Comparison of ENCODE assay signal across 24 cellular contexts in the genomic region with DNA sequence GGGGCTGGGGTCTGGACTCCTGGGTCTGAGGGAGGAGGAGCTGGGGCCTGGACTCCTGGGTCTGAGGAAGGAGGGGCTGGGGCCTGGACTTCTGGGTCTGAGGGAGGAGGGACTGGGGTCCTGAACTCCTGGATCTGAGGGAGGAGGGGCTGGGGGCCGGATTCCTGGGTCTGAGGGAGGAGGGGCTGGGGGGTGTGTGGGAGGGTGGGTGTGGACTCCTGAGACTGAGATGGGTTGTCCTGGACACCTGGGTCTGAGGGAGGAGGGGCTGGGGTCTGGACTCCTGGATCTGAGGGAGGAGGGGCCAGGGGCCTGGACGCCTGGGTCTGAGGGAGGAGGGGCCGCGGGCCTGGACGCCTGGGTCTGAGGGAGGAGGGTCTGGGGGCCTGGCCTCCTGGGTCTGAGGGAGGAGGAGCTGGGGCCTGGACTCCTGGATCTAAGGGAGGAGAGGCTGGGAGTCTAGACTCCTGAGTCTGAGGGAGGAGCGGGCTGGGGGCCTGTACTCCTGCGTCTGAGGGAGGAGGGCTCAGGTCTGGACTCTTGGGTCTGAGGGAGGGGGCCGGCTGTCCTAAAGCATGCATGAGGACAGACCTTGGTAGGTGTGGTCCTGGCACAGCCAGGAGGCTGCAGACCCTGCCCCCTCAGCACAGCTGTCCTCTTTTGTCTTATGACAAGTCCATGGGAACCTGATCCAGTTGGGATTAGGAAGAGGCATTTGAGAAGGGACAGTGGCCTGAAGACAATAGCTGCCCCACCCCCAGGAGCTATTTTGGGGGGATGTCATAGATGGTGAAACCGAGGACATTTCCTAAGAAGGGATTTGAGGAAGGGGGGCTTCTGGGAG. TPM values are rescaled to one million over a fixed set of nuclear protein-coding genes. Genes with fewer than 3 reads are reported as not detected.
DNase-seq lines count a peak whose midpoint lies in the region; ATAC-seq, FAIRE-seq and TF ChIP-seq lines count a peak whose summit lies in the region.
"Had no signal": no experiment of that assay in that cellular context is flagged by ENCODE, and none has a peak within 500 bp of the region (broad histone marks: within the 10 kb centered on the region; RNA-seq: fewer than 3 reads in every experiment).

No MANE protein-coding gene starts in this region.

- no peak overlapping the region for H3K14ac ChIP-seq in neuronal stem cell (ENCODE audit: low read length)

- DNase-seq in NCI-H1417 (lab: John Stamatoyannopoulos, UW) (peak in 2 of 3 experiments; percentile 11 to 27), NCI-H1417 treated with DMSO at 0.1 percent for 48 hours (lab: John Stamatoyannopoulos, UW) (no peak), WTC11 (ENCODE audit: low spot score) (peak; percentile 46), neuronal stem cell (ENCODE audit: low spot score) (no peak), HTR-8/SVneo (ENCODE audit: insufficient read length, low spot score) (no peak), esophagus squamous epithelium (lab: John Stamatoyannopoulos, UW) (no peak)
- DNase-seq: activated CD4-positive, alpha-beta T cell treated with anti-CD3 and anti-CD28 coated beads for 1 hour; activated CD8-positive, alpha-beta memory T cell treated with anti-CD3 and anti-CD28 coated beads, Interleukin-2, amount 50 U/mL, for 4 hours; activated gamma-delta T cell treated with Interleukin-2 at 50 U/mL for 16 hours; amygdala; CD4-positive, alpha-beta memory T cell; NCI-H2029; SIG-M5; stimulated activated CD4-positive, alpha-beta T cell treated with anti-CD3 and anti-CD28 coated beads, Interleukin-12 subunit alpha, Interleukin-12 subunit beta, amount 100 ng/mL, for 4 hours; stimulated activated naive B cell treated with anti-CD40 and anti-IgM and Interleukin-4, amounts not matched to agents 10 μg/mL and 1 μg/mL and 100 μg/mL, for 72 hours; upper lobe of left lung had no signal

- H3K18ac ChIP-seq in neuronal stem cell (ENCODE audit: low read length) = no peak overlapping the region

- no peak overlapping the region for H4K91ac ChIP-seq in neuronal stem cell (ENCODE audit: low read depth, low read length, poor library complexity)

- H3K4me3 ChIP-seq in HUES64 (ENCODE audit: low read length) (peak overlapping the region; percentile 68), neuronal stem cell (ENCODE audit: low read length in 2 of 2) (no peak overlapping the region), esophagus squamous epithelium (no peak overlapping the region)

- H3K4me2 ChIP-seq in neuronal stem cell (ENCODE audit: insufficient read depth, low read length, poor library complexity, severe bottlenecking) = peak overlapping the region; percentile 78

- H3K9ac ChIP-seq in HUES64 (ENCODE audit: low read depth, low read length) (no peak overlapping the region), neuronal stem cell (ENCODE audit: low read depth, low read length, poor library complexity) (peak overlapping the region; percentile 3)

- H2AFZ ChIP-seq in neuronal stem cell (ENCODE audit: low read length) = no peak overlapping the region

- ATAC-seq in WTC11 = no peak
- ATAC-seq in GM19324 (IDR thresholded peaks at IDR 0.05; ENCODE audit: low FRiP score, unreplicated experiment) = no peak
- ATAC-seq: stimulated activated naive B cell treated with anti-CD40 and anti-IgM and Interleukin-4, amounts not matched to agents 10 μg/mL and 1 μg/mL and 100 μg/mL, for 72 hours had no signal

- H3K4ac ChIP-seq in neuronal stem cell (ENCODE audit: low read length) = no peak overlapping the region

- H2BK12ac ChIP-seq in neuronal stem cell (ENCODE audit: low read length) = no peak overlapping the region

- H3K36me3 Mint-ChIP-seq in WTC11 = peaks cover 16% of the 10 kb centered on the region
- H3K36me3 Mint-ChIP-seq: CD4-positive, alpha-beta memory T cell had no signal

- H3K27me3 ChIP-seq in HUES64 (ENCODE audit: insufficient read depth, low read length) (no peaks in the 10 kb centered on the region), neuronal stem cell (ENCODE audit: control insufficient read depth in 3 of 3, insufficient read depth in 3 of 3, low read depth in 1 of 3, low read length in 3 of 3) (peaks cover 0 to 55% (median 2%) of the 10 kb centered on the region in 3 experiments), esophagus squamous epithelium (peaks cover 0 to 81% (median 13%) of the 10 kb centered on the region in 4 donors)

- H3K9me3 ChIP-seq in HUES64 (ENCODE audit: insufficient read depth, low read depth, low read length) = no peaks in the 10 kb centered on the region
- H3K9me3 ChIP-seq in neuronal stem cell (replicated peaks in 1 of 2; ENCODE audit: control insufficient read depth in 2 of 2, insufficient read depth in 1 of 2, low read depth in 1 of 2, low read length in 2 of 2) = peaks cover 0 to 2% of the 10 kb centered on the region in 2 donors
- no peaks in the 10 kb centered on the region for H3K9me3 ChIP-seq in esophagus squamous epithelium
- H3K9me3 ChIP-seq: upper lobe of left lung had no signal

- H3K27ac Mint-ChIP-seq in WTC11 = no peak overlapping the region
- H3K27ac Mint-ChIP-seq: CD4-positive, alpha-beta memory T cell; T-helper 2 cell treated with Interferon-gamma antibody and Interleukin-4, amounts not matched to agents 5 μg/mL and 100 μg/mL, for 36 hours had no signal

- H3K4me1 Mint-ChIP-seq in WTC11 = peaks cover 36% of the 10 kb centered on the region

- peak overlapping the region; percentile 22 for H2BK5ac ChIP-seq in neuronal stem cell (ENCODE audit: low read length)

- H3K27me3 Mint-ChIP-seq in WTC11 (ENCODE audit: low read depth) = peaks cover 34% of the 10 kb centered on the region

- peaks cover 9% of the 10 kb centered on the region; the same call in 1 of the 2 replicates for H3K36me3 ChIP-seq in HUES64 (ENCODE audit: insufficient read depth, low read length)
- H3K36me3 ChIP-seq in neuronal stem cell (replicated peaks in 1 of 2; ENCODE audit: control insufficient read depth in 2 of 2, insufficient read depth in 2 of 2, low read length in 2 of 2) = no peaks in the 10 kb centered on the region
- no peaks in the 10 kb centered on the region for H3K36me3 ChIP-seq in esophagus squamous epithelium
- H3K36me3 ChIP-seq: upper lobe of left lung had no signal

- 9% methylated on average over 7 of the region's 9 CpGs for WGBS in HUES64
- no CpG with 5 or more reads among the region's 9 CpGs for WGBS in neuronal stem cell (ENCODE audit: extremely low coverage in 2 of 2, insufficient read length in 2 of 2, insufficient replicate concordance in 1 of 2), 2 donors
- WGBS in esophagus squamous epithelium, 2 donors = 14 to 28% methylated on average over 2 to 4 of the region's 9 CpGs

- H2BK120ac ChIP-seq in neuronal stem cell (ENCODE audit: low read depth, low read length) = no peak overlapping the region

- POLR2A ChIA-PET in WTC11 (lab: Charles Lee) = interaction anchor here (0.6 to 2.5 kb wide), 7 partner anchors 8 to 303 kb away, joined by 3 to 11 read pairs (median 4); a partner anchor contains a TSS

- H3K27ac ChIP-seq in HUES64 (ENCODE audit: low read depth, low read length) (peak overlapping the region; percentile 87; the same call in 1 of the 2 replicates), neuronal stem cell (replicated peaks; ENCODE audit: low read length) (no peak overlapping the region), esophagus squamous epithelium (no peak overlapping the region)
- H3K27ac ChIP-seq: foreskin keratinocyte, upper lobe of left lung had no signal

- no peak overlapping the region for H2BK15ac ChIP-seq in neuronal stem cell (ENCODE audit: low read length)

- intact Hi-C loops in esophagus squamous epithelium (cut with DNase I) = no loop called here

- peak overlapping the region; percentile 65; the same call in 1 of the 2 replicates for H3K4me3 Mint-ChIP-seq in WTC11
- H3K4me3 Mint-ChIP-seq: CD4-positive, alpha-beta memory T cell; stimulated activated naive B cell treated with anti-CD40 and anti-IgM and Interleukin-4, amounts not matched to agents 10 μg/mL and 1 μg/mL and 100 μg/mL, for 72 hours; T-helper 2 cell treated with Interferon-gamma antibody and Interleukin-4, amounts not matched to agents 5 μg/mL and 100 μg/mL, for 36 hours had no signal

- no peak overlapping the region for H3K23ac ChIP-seq in neuronal stem cell (ENCODE audit: low read depth, low read length, poor library complexity)

- H3K79me1 ChIP-seq in neuronal stem cell (ENCODE audit: low read depth, low read length) = no peaks in the 10 kb centered on the region

- peaks cover 20% of the 10 kb centered on the region for H3K4me1 ChIP-seq in HUES64 (ENCODE audit: insufficient read depth, low read length)
- H3K4me1 ChIP-seq in neuronal stem cell (ENCODE audit: control insufficient read depth in 2 of 2, insufficient read depth in 1 of 2, low read depth in 1 of 2, low read length in 2 of 2) = peaks cover 8 to 26% of the 10 kb centered on the region in 2 donors
- H3K4me1 ChIP-seq in esophagus squamous epithelium = peaks cover 7 to 18% (median 12%) of the 10 kb centered on the region in 3 donors

- CTCF ChIA-PET in WTC11 (lab: Charles Lee) = interaction anchor here (0.5 to 3.2 kb wide), 32 partner anchors 9 to 484 kb away, joined by 3 to 108 read pairs (median 7); a partner anchor contains a TSS

- H4K8ac ChIP-seq in neuronal stem cell (ENCODE audit: low read depth, low read length) = no peak overlapping the region

- H3K9me3 Mint-ChIP-seq in WTC11 = peaks cover 7% of the 10 kb centered on the region

- peak overlapping the region; percentile 74 for H2AK5ac ChIP-seq in neuronal stem cell (ENCODE audit: low read depth, low read length)

- no peak for TF ChIP-seq POLR2A in esophagus squamous epithelium (IDR thresholded peaks at IDR 0.05)

- TF ChIP-seq CTCF in WTC11 (IDR thresholded peaks at IDR 0.05) (no peak), esophagus squamous epithelium (IDR thresholded peaks at IDR 0.05) (no peak)

- FAIRE-seq in HTR-8/SVneo (lab: Jason Lieb, UNC) = no peak

RNA-seq across cellular contexts. Expression of a gene that starts 1.4 kb away (rescaled TPM):
- 87.2 TPM for polyA plus RNA-seq in HUES64 (2013, experiment 1 of 2)
- 104 TPM for polyA plus RNA-seq in HUES64 (2013, experiment 2 of 2)
- total RNA-seq in WTC11 (2021) (50.6 to 127 TPM (median 108 TPM) in 3 replicates), esophagus squamous epithelium (10 to 100 TPM in 1 of 4 donors, 1 to 10 TPM in 3; 3.3 to 23.1 (median 6.2) TPM)
- polyA plus RNA-seq in neuronal stem cell (2013, experiment 1 of 2) = 81.1 TPM
- polyA plus RNA-seq in neuronal stem cell (2013, experiment 2 of 2) = 76.8 TPM
- total RNA-seq: CD4-positive, alpha-beta memory T cell; posterior vena cava had no signal
- polyA plus RNA-seq: CD4-positive, alpha-beta memory T cell had no signal

RNA-seq across cellular contexts. Expression of a gene that starts 9.9 kb away (rescaled TPM):
- 11.6 TPM for polyA plus RNA-seq in HUES64 (2013, experiment 1 of 2)
- 20.9 TPM for polyA plus RNA-seq in HUES64 (2013, experiment 2 of 2)
- total RNA-seq in WTC11 (2021) (15.0 to 36.7 TPM (median 34.0 TPM) in 3 replicates), esophagus squamous epithelium (not detected)
- 38.0 TPM for polyA plus RNA-seq in neuronal stem cell (2013, experiment 1 of 2)
- polyA plus RNA-seq in neuronal stem cell (2013, experiment 2 of 2) = 36.6 TPM
- total RNA-seq: CD4-positive, alpha-beta memory T cell; chondrocyte; M059J; posterior vena cava had no signal
- polyA plus RNA-seq: CD4-positive, alpha-beta memory T cell had no signal

RNA-seq across cellular contexts. Expression of a gene that starts 18.8 kb away (rescaled TPM):
- polyA plus RNA-seq in HUES64 (2013, experiment 1 of 2) = 4.2 TPM
- polyA plus RNA-seq in HUES64 (2013, experiment 2 of 2) = 6.4 TPM
- total RNA-seq in WTC11 (2021) (4.0 to 5.9 TPM (median 5.6 TPM) in 3 replicates), esophagus squamous epithelium (1 to 10 TPM in 3 of 4 donors, under 1 TPM in 1; 0.53 to 2.8 (median 1.4) TPM)
- polyA plus RNA-seq in neuronal stem cell (2013, experiment 1 of 2) = 6.3 TPM
- polyA plus RNA-seq in neuronal stem cell (2013, experiment 2 of 2) = 6.0 TPM
- total RNA-seq: CD4-positive, alpha-beta memory T cell; posterior vena cava had no signal

RNA-seq across cellular contexts. Expression of a gene that starts 30.2 kb away (rescaled TPM):
- polyA plus RNA-seq in HUES64 (2013, experiment 1 of 2) = 43.7 TPM
- 34.3 TPM for polyA plus RNA-seq in HUES64 (2013, experiment 2 of 2)
- total RNA-seq in WTC11 (2021) (88.4 to 99.3 TPM (median 92.3 TPM) in 3 replicates), esophagus squamous epithelium (10 to 100 TPM; 35.1 to 89.1 (median 43.7) TPM)
- 45.4 TPM for polyA plus RNA-seq in neuronal stem cell (2013, experiment 1 of 2)
- 45.1 TPM for polyA plus RNA-seq in neuronal stem cell (2013, experiment 2 of 2)

RNA-seq across cellular contexts. Expression of a gene that starts 32.5 kb away (rescaled TPM):
- polyA plus RNA-seq in HUES64 (2013, experiment 1 of 2) = 0.95 TPM
- 0.57 TPM for polyA plus RNA-seq in HUES64 (2013, experiment 2 of 2)
- 0.77 to 2.5 TPM (median 1.1 TPM) in 3 replicates for total RNA-seq in WTC11 (2021)
- 0.14 TPM for polyA plus RNA-seq in neuronal stem cell (2013, experiment 1 of 2)
- 0.26 TPM for polyA plus RNA-seq in neuronal stem cell (2013, experiment 2 of 2)
- total RNA-seq in esophagus squamous epithelium = under 1 TPM in 1 of 4 donors, not detected in 3; 0.22 TPM
- total RNA-seq: A673; CD4-positive, alpha-beta memory T cell; M059J; posterior vena cava had no signal

Comparison
In these comparisons a context has a peak if more than half of its experiments do, and no peak if none do; other contexts are left out.
1. DNase-seq: peak in NCI-H1417 (2 of 3) and WTC11 (single experiment); none in NCI-H1417 treated with DMSO at 0.1 percent for 48 hours (single experiment), neuronal stem cell (single experiment), HTR-8/SVneo (single experiment) and esophagus squamous epithelium (single experiment).
2. RNA of a gene that starts 9.9 kb away (total RNA-seq): 15.0 to 36.7 TPM in WTC11; not detected in esophagus squamous epithelium; every median in the first group is over 10 times any median in the second.